Comparison of ENCODE assay signal across 8 cellular contexts in the genomic region with DNA sequence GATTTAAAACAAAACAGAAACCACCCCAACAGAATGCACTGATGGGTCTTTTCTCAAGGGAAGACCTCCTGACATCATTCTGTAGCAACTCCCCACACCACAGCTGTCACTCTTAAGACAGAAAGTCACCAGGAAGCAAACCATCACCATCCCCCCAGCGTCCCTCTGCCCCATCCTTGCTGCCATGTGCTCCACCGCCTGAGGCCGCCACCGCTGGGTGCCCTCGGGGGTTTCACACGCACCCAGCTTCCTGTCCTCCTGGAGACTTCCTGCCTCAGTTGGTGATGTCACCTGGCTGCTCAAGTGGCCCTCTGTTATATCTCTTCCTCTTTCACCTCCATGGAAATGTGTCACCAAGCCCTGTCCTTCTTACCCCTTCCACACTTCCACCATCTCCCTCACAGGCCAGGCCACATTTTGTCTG.
DNase-seq lines count a peak whose midpoint lies in the region; ATAC-seq and TF ChIP-seq lines count a peak whose summit lies in the region.

No MANE protein-coding gene starts in this region.

- H3K9me3 Mint-ChIP-seq in activated T-helper 17 cell treated with anti-CD3 and anti-CD28 coated beads, Interleukin-2, amount 50 U/mL, for 72 hours: no peaks in the 10 kb centered on the region

- no peaks in the 10 kb centered on the region for H3K27me3 Mint-ChIP-seq in activated T-helper 17 cell treated with anti-CD3 and anti-CD28 coated beads, Interleukin-2, amount 50 U/mL, for 72 hours

- peak; percentile 38 for TF ChIP-seq CTCF in GM12874 (IDR thresholded peaks at IDR 0.05; ENCODE audit: insufficient read depth, low read depth, low read length)

- peaks cover 97% of the 10 kb centered on the region for H3K36me3 Mint-ChIP-seq in activated T-helper 17 cell treated with anti-CD3 and anti-CD28 coated beads, Interleukin-2, amount 50 U/mL, for 72 hours (ENCODE audit: low read depth)

- H3K4me3 Mint-ChIP-seq in activated T-helper 17 cell treated with anti-CD3 and anti-CD28 coated beads, Interleukin-2, amount 50 U/mL, for 72 hours: peak overlapping the region; percentile 87

- peaks cover 65% of the 10 kb centered on the region for H3K4me1 Mint-ChIP-seq in activated T-helper 17 cell treated with anti-CD3 and anti-CD28 coated beads, Interleukin-2, amount 50 U/mL, for 72 hours

- DNase-seq in NOMO-1 (lab: John Stamatoyannopoulos, UW; ENCODE audit: unreplicated experiment in 2 of 2) (peak; percentile 57 to 58), occipital lobe (lab: John Stamatoyannopoulos, UW) (no peak), LoVo (ENCODE audit: low spot score) (no peak), NCI-H510A (lab: John Stamatoyannopoulos, UW) (no peak)
- DNase-seq in stimulated activated CD4-positive, alpha-beta T cell treated with anti-CD3 and anti-CD28 coated beads, Interleukin-4, amount 100 ng/mL, for 24 hours: peak; percentile 78

- peak; percentile 77 for ATAC-seq in HG02623 (IDR thresholded peaks at IDR 0.05; ENCODE audit: unreplicated experiment)
- ATAC-seq in activated T-helper 17 cell treated with anti-CD3 and anti-CD28 coated beads, Interleukin-2, amount 50 U/mL, for 72 hours (replicated peaks): peak; percentile 66

- peak overlapping the region; percentile 94 for H3K27ac Mint-ChIP-seq in activated T-helper 17 cell treated with anti-CD3 and anti-CD28 coated beads, Interleukin-2, amount 50 U/mL, for 72 hours

Comparison
In these comparisons a context has a peak if more than half of its experiments do, and no peak if none do; other contexts are left out.
1. DNase-seq: peak in NOMO-1 (2 of 2) and stimulated activated CD4-positive, alpha-beta T cell treated with anti-CD3 and anti-CD28 coated beads, Interleukin-4, amount 100 ng/mL, for 24 hours (single experiment); none in occipital lobe (single experiment), LoVo (single experiment) and NCI-H510A (single experiment).